In genomic region chr22:36641902-36642640, GRCh38 we compare ENCODE assay signal across 15 cellular contexts.
DNase-seq lines count a peak whose midpoint lies in the region; ATAC-seq, FAIRE-seq and TF ChIP-seq lines count a peak whose summit lies in the region.
"Had no signal": no experiment of that assay in that cellular context is flagged by ENCODE, and none has a peak within 500 bp of the region (broad histone marks: within the 10 kb centered on the region; RNA-seq: fewer than 3 reads in every experiment).

No MANE protein-coding gene starts in this region.

- ATAC-seq in foreskin keratinocyte (peak; percentile 71), GM18498 (IDR thresholded peaks at IDR 0.05; ENCODE audit: unreplicated experiment) (no peak), GM18867 (IDR thresholded peaks at IDR 0.05; ENCODE audit: unreplicated experiment) (no peak)
- ATAC-seq: heart right ventricle, psoas muscle had no signal

- WGBS in small intestine, 3 donors = 43 to 50% (median 44%) methylated on average over 6 of the region's 6 CpGs

- H3K27me3 ChIP-seq in foreskin keratinocyte = peaks cover 22% of the 10 kb centered on the region
- peaks cover 0 to 2% of the 10 kb centered on the region in 2 donors for H3K27me3 ChIP-seq in small intestine (ENCODE audit: control insufficient read depth in 2 of 2, insufficient read depth in 2 of 2, low read length in 2 of 2)

- no peaks in the 10 kb centered on the region for H3K4me1 Mint-ChIP-seq in activated naive CD4-positive, alpha-beta T cell treated with anti-CD3 and anti-CD28 coated beads, Interleukin-2, amount 10 ng/mL, durations not matched to agents 7 days and 5 days

- POLR2A ChIA-PET in RWPE1 (lab: Yijun Ruan, JAX; ENCODE audit: low non-redundant PET) = no interaction called here

- DNase-seq in AG10803 (ENCODE audit: low read depth) (peak; percentile 68), GOT3 (lab: John Stamatoyannopoulos, UW) (peak; percentile 23), RWPE1 (ENCODE audit: low spot score) (peak; percentile 74), foreskin keratinocyte (peak; percentile 63 to 82), small intestine (no peak)
- no peak for DNase-seq in activated naive CD4-positive, alpha-beta T cell treated with anti-CD3 and anti-CD28 coated beads, Interleukin-2, amount 10 ng/mL, durations not matched to agents 7 days and 5 days
- DNase-seq: cerebellar nuclear complex, heart right ventricle, NCI-H1436 treated with DMSO at 0.1 percent for 48 hours, psoas muscle, Right ventricle myocardium superior, WERI-Rb-1 had no signal

- no peaks in the 10 kb centered on the region for H3K36me3 Mint-ChIP-seq in activated naive CD4-positive, alpha-beta T cell treated with anti-CD3 and anti-CD28 coated beads, Interleukin-2, amount 10 ng/mL, durations not matched to agents 7 days and 5 days

- H3K4me3 ChIP-seq in AG10803 (ENCODE audit: low read length) (no peak overlapping the region), small intestine (ENCODE audit: low read depth in 1 of 2, low read length in 2 of 2) (no peak overlapping the region)
- H3K4me3 ChIP-seq: heart right ventricle, psoas muscle had no signal

- CTCF ChIA-PET in RWPE1 (lab: Yijun Ruan, JAX) = interaction anchor here (0.6 kb wide), 1 partner anchor 319 kb away, joined by 6 read pairs; no protein-coding TSS in a partner anchor
- CTCF ChIA-PET in activated naive CD4-positive, alpha-beta T cell treated with anti-CD3 and anti-CD28 coated beads, Interleukin-2, amount 10 ng/mL, durations not matched to agents 7 days and 5 days (lab: Charles Lee) = no interaction called here

- H3K4me3 Mint-ChIP-seq in activated naive CD4-positive, alpha-beta T cell treated with anti-CD3 and anti-CD28 coated beads, Interleukin-2, amount 10 ng/mL, durations not matched to agents 7 days and 5 days = no peak overlapping the region

- no peak for FAIRE-seq in small intestine (lab: Jason Lieb, UNC)
- FAIRE-seq: HTR-8/SVneo had no signal

- no peaks in the 10 kb centered on the region for H3K9me3 Mint-ChIP-seq in activated naive CD4-positive, alpha-beta T cell treated with anti-CD3 and anti-CD28 coated beads, Interleukin-2, amount 10 ng/mL, durations not matched to agents 7 days and 5 days

- H3K4me1 ChIP-seq in foreskin keratinocyte (no peaks in the 10 kb centered on the region), small intestine (ENCODE audit: control insufficient read depth in 2 of 2, insufficient read depth in 1 of 2, low read depth in 1 of 2, low read length in 1 of 2) (no peaks in the 10 kb centered on the region)
- H3K4me1 ChIP-seq: heart right ventricle, psoas muscle had no signal

- H3K36me3 ChIP-seq in small intestine (ENCODE audit: control insufficient read depth in 2 of 2, insufficient read depth in 2 of 2, low read length in 2 of 2) = no peaks in the 10 kb centered on the region
- H3K36me3 ChIP-seq: heart right ventricle, WERI-Rb-1 had no signal

- no peak overlapping the region for H3K27ac Mint-ChIP-seq in activated naive CD4-positive, alpha-beta T cell treated with anti-CD3 and anti-CD28 coated beads, Interleukin-2, amount 10 ng/mL, durations not matched to agents 7 days and 5 days

- no peak for TF ChIP-seq CTCF in AG10803 (conservative IDR thresholded peaks at IDR 0.05; ENCODE audit: low read length)
- TF ChIP-seq CTCF in RWPE1 (conservative IDR thresholded peaks at IDR 0.05; ENCODE audit: low read depth) = no peak
- no peak for TF ChIP-seq CTCF in foreskin keratinocyte (conservative IDR thresholded peaks at IDR 0.05)

- H3K27me3 Mint-ChIP-seq in activated naive CD4-positive, alpha-beta T cell treated with anti-CD3 and anti-CD28 coated beads, Interleukin-2, amount 10 ng/mL, durations not matched to agents 7 days and 5 days = peaks cover 20% of the 10 kb centered on the region

- H3K9me3 ChIP-seq in small intestine (ENCODE audit: control insufficient read depth, low read depth) = no peaks in the 10 kb centered on the region
- H3K9me3 ChIP-seq: heart right ventricle, psoas muscle had no signal

- H3K27ac ChIP-seq in RWPE1 (no peak overlapping the region), foreskin keratinocyte (peak overlapping the region; percentile 40), small intestine (ENCODE audit: low read depth in 1 of 2, low read length in 1 of 2) (no peak overlapping the region)
- H3K27ac ChIP-seq: heart right ventricle, psoas muscle, WERI-Rb-1 had no signal

Comparison
In these comparisons a context has a peak if more than half of its experiments do, and no peak if none do; other contexts are left out.
1. DNase-seq: peak in AG10803 (single experiment), GOT3 (single experiment), RWPE1 (single experiment) and foreskin keratinocyte (2 of 2); none in small intestine (single experiment) and activated naive CD4-positive, alpha-beta T cell treated with anti-CD3 and anti-CD28 coated beads, Interleukin-2, amount 10 ng/mL, durations not matched to agents 7 days and 5 days (single experiment).